25 cellular contexts compared by ENCODE assay signal in genomic region chrX:46549914-46550313, GRCh38.
"Had no signal": no experiment of that assay in that cellular context is flagged by ENCODE, and none has a peak within 500 bp of the region (broad histone marks: within the 10 kb centered on the region; RNA-seq: fewer than 3 reads in every experiment).

No MANE protein-coding gene starts in this region.

- ATAC-seq: esophagus mucosa; heart left ventricle; naive thymus-derived CD8-positive, alpha-beta T cell; psoas muscle; stimulated activated effector memory CD8-positive, alpha-beta T cell treated with anti-CD3 and anti-CD28 coated beads, Interleukin-12 subunit alpha, Interleukin-12 subunit beta, amount 100 ng/mL, for 72 hours; T-helper 17 cell had no signal

- H3K4me3 ChIP-seq: cardiac muscle cell, heart left ventricle, neural progenitor cell, psoas muscle, sigmoid colon, thoracic aorta had no signal

- H3K4me2 ChIP-seq: neural progenitor cell had no signal

- H3K36me3 ChIP-seq: cardiac muscle cell, neural progenitor cell, thoracic aorta had no signal

- H3K9me3 Mint-ChIP-seq: naive thymus-derived CD8-positive, alpha-beta T cell; stimulated activated effector memory CD8-positive, alpha-beta T cell treated with anti-CD3 and anti-CD28 coated beads, Interleukin-12 subunit alpha, Interleukin-12 subunit beta, amount 100 ng/mL, for 72 hours; stimulated activated naive CD8-positive, alpha-beta T cell treated with anti-CD3 and anti-CD28 coated beads, Interleukin-15, Interleukin-2, amounts not matched to agents 100 ng/mL and 50 ng/mL, for 24 hours had no signal

- DNase-seq: activated CD4-positive, alpha-beta T cell treated with anti-CD3 and anti-CD28 coated beads for 1 hour; activated effector memory CD4-positive, alpha-beta T cell treated with Interleukin-2 at 50 U/mL for 16 hours; activated naive CD4-positive, alpha-beta T cell treated with Interleukin-2 at 50 U/mL for 16 hours; anterior cingulate cortex; foreskin fibroblast; heart left ventricle; hypothalamus; naive thymus-derived CD8-positive, alpha-beta T cell; occipital lobe; psoas muscle; sigmoid colon; small intestine; stimulated activated CD4-positive, alpha-beta T cell treated with anti-CD3 and anti-CD28 coated beads, Interleukin-4, amount 100 ng/mL, for 24 hours; T-helper 17 cell; T1000; trophoblast cell had no signal

- H3K27ac Mint-ChIP-seq: activated naive CD8-positive, alpha-beta T cell; brain; naive thymus-derived CD8-positive, alpha-beta T cell; neural progenitor cell; stimulated activated effector memory CD8-positive, alpha-beta T cell treated with anti-CD3 and anti-CD28 coated beads, Interleukin-12 subunit alpha, Interleukin-12 subunit beta, amount 100 ng/mL, for 72 hours; stimulated activated naive CD8-positive, alpha-beta T cell treated with anti-CD3 and anti-CD28 coated beads, Interleukin-15, Interleukin-2, amounts not matched to agents 100 ng/mL and 50 ng/mL, for 24 hours; T-helper 17 cell had no signal

- H3K27me3 Mint-ChIP-seq: activated naive CD8-positive, alpha-beta T cell; naive thymus-derived CD8-positive, alpha-beta T cell; stimulated activated naive CD8-positive, alpha-beta T cell treated with anti-CD3 and anti-CD28 coated beads, Interleukin-15, Interleukin-2, amounts not matched to agents 100 ng/mL and 50 ng/mL, for 24 hours; T-helper 17 cell had no signal

- H3K9ac ChIP-seq: neural progenitor cell, parathyroid adenoma had no signal

- H3K4me1 ChIP-seq: neural progenitor cell had no signal

- H2AFZ ChIP-seq: neural progenitor cell, parathyroid adenoma had no signal

- H3K27me3 ChIP-seq: cardiac muscle cell, heart left ventricle, neural progenitor cell, sigmoid colon had no signal

- H3K4me3 Mint-ChIP-seq: activated naive CD8-positive, alpha-beta T cell; brain; naive thymus-derived CD8-positive, alpha-beta T cell; neural progenitor cell; stimulated activated effector memory CD8-positive, alpha-beta T cell treated with anti-CD3 and anti-CD28 coated beads, Interleukin-12 subunit alpha, Interleukin-12 subunit beta, amount 100 ng/mL, for 72 hours; stimulated activated naive CD8-positive, alpha-beta T cell treated with anti-CD3 and anti-CD28 coated beads, Interleukin-15, Interleukin-2, amounts not matched to agents 100 ng/mL and 50 ng/mL, for 24 hours; T-helper 17 cell had no signal

- H3K27ac ChIP-seq: cardiac muscle cell, heart left ventricle, neural progenitor cell, parathyroid adenoma, psoas muscle, sigmoid colon, thoracic aorta had no signal

- H3K9me3 ChIP-seq: heart left ventricle, psoas muscle, sigmoid colon, thoracic aorta had no signal
